In the genomic region with DNA sequence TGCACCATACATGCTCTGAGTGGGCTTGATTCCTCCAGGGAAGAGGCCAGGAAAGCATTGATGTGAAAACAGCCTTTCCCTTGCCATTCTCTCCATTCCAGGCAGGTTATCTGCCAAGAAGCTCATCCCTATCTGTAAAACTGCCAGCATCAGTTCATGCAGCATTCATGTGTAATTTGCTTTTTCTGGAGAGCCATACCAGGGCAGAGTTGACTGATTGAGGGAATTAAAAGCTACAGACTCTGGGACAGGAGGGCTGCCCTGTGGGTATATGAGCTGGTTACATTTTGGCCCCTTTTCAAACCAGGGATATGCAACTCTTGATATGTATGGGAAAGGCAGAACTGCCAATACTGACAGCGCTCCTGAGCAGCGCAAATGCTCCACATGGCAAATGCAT, we compare ENCODE assay signal across 16 cellular contexts. TPM values are rescaled to one million over a fixed set of nuclear protein-coding genes. Genes with fewer than 3 reads are reported as not detected.
"Had no signal": no experiment of that assay in that cellular context is flagged by ENCODE, and none has a peak within 500 bp of the region (broad histone marks: within the 10 kb centered on the region; RNA-seq: fewer than 3 reads in every experiment).

No MANE protein-coding gene starts in this region.

- ATAC-seq: activated T-helper 17 cell treated with anti-CD3 and anti-CD28 coated beads, Interleukin-2, amount 50 U/mL, for 72 hours; naive thymus-derived CD8-positive, alpha-beta T cell; pancreas; stimulated activated memory B cell treated with anti-CD40 and anti-IgM and Interleukin-4, amounts not matched to agents 10 μg/mL and 1 μg/mL and 100 μg/mL, for 72 hours had no signal

- H3K27ac ChIP-seq: coronary artery, esophagus squamous epithelium, hepatocyte, left ventricle myocardium inferior, pancreas, tibial artery, uterus had no signal

- H3K9me3 ChIP-seq: esophagus squamous epithelium, left ventricle myocardium inferior, pancreas, tibial artery, uterus had no signal

- H3K27ac Mint-ChIP-seq: activated T-helper 17 cell treated with anti-CD3 and anti-CD28 coated beads, Interleukin-2, amount 50 U/mL, for 72 hours; naive thymus-derived CD8-positive, alpha-beta T cell; stimulated activated memory B cell treated with anti-CD40 and anti-IgM and Interleukin-4, amounts not matched to agents 10 μg/mL and 1 μg/mL and 100 μg/mL, for 72 hours had no signal

- H3K36me3 ChIP-seq: esophagus squamous epithelium, left ventricle myocardium inferior, pancreas, tibial artery, uterus had no signal

- H2AFZ ChIP-seq: hepatocyte had no signal

- H3K79me2 ChIP-seq: hepatocyte had no signal

- DNase-seq: activated CD4-positive, alpha-beta T cell treated with anti-CD3 and anti-CD28 coated beads for 1 hour; activated CD4-positive, alpha-beta T cell treated with anti-CD3 and anti-CD28 coated beads, Interleukin-2, amount 50 U/mL, for 4 hours; activated naive CD4-positive, alpha-beta T cell treated with Interleukin-2 at 50 U/mL for 16 hours; activated T-cell treated with anti-CD3 and anti-CD28 coated beads for 4 hours; esophagus squamous epithelium; left ventricle myocardium inferior; naive thymus-derived CD8-positive, alpha-beta T cell; pancreas; stimulated activated CD4-positive, alpha-beta T cell treated with anti-CD3 and anti-CD28 coated beads, Interleukin-2, amount 100 ng/mL, for 48 hours; T-helper 9 cell; tibial artery; uterus had no signal

- H3K4me3 Mint-ChIP-seq: activated T-helper 17 cell treated with anti-CD3 and anti-CD28 coated beads, Interleukin-2, amount 50 U/mL, for 72 hours; naive thymus-derived CD8-positive, alpha-beta T cell; stimulated activated memory B cell treated with anti-CD40 and anti-IgM and Interleukin-4, amounts not matched to agents 10 μg/mL and 1 μg/mL and 100 μg/mL, for 72 hours had no signal

- H3K9me3 Mint-ChIP-seq: stimulated activated memory B cell treated with anti-CD40 and anti-IgM and Interleukin-4, amounts not matched to agents 10 μg/mL and 1 μg/mL and 100 μg/mL, for 72 hours had no signal

- H3K4me2 ChIP-seq: hepatocyte had no signal

- H3K27me3 ChIP-seq: esophagus squamous epithelium, hepatocyte, pancreas, tibial artery, uterus had no signal

- H3K36me3 Mint-ChIP-seq: naive thymus-derived CD8-positive, alpha-beta T cell; stimulated activated memory B cell treated with anti-CD40 and anti-IgM and Interleukin-4, amounts not matched to agents 10 μg/mL and 1 μg/mL and 100 μg/mL, for 72 hours had no signal

- H3K27me3 Mint-ChIP-seq: activated T-helper 17 cell treated with anti-CD3 and anti-CD28 coated beads, Interleukin-2, amount 50 U/mL, for 72 hours; naive thymus-derived CD8-positive, alpha-beta T cell; stimulated activated memory B cell treated with anti-CD40 and anti-IgM and Interleukin-4, amounts not matched to agents 10 μg/mL and 1 μg/mL and 100 μg/mL, for 72 hours had no signal

- H3K4me1 Mint-ChIP-seq: activated T-helper 17 cell treated with anti-CD3 and anti-CD28 coated beads, Interleukin-2, amount 50 U/mL, for 72 hours; naive thymus-derived CD8-positive, alpha-beta T cell had no signal

- H3K4me3 ChIP-seq: coronary artery, esophagus squamous epithelium, hepatocyte, left ventricle myocardium inferior, pancreas, tibial artery, uterus had no signal

- H3K4me1 ChIP-seq: esophagus squamous epithelium, left ventricle myocardium inferior, pancreas, tibial artery, uterus had no signal

RNA-seq across cellular contexts. Expression of a gene that starts 53.6 kb away (rescaled TPM):
- total RNA-seq: activated T-helper 17 cell treated with anti-CD3 and anti-CD28 coated beads, Interleukin-2, amount 50 U/mL, for 72 hours; naive thymus-derived CD8-positive, alpha-beta T cell had no signal
- polyA plus RNA-seq: naive thymus-derived CD8-positive, alpha-beta T cell had no signal
